ENCODE assay signal across 17 cellular contexts in the genomic region with DNA sequence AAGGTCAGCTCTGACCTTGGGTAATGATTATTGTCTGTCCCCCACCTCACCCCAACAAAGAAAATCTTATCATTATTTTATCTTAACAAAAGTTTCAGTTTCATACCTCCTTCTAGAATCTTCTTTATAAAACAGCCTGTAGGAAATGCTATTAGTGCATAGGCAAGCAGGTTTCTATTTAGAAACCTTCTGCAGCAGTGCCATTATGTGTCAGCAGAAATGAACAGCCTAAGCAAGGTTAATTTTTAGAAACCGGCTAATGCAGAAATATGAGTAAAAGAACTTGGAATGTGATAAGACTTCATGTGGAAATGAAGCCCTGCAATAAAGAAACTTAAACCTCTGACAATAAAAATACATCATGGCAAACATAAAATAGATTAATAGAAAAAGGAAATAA.
DNase-seq lines count a peak whose midpoint lies in the region; ATAC-seq, FAIRE-seq and TF ChIP-seq lines count a peak whose summit lies in the region.
"Had no signal": no experiment of that assay in that cellular context is flagged by ENCODE, and none has a peak within 500 bp of the region (broad histone marks: within the 10 kb centered on the region; RNA-seq: fewer than 3 reads in every experiment).

No MANE protein-coding gene starts in this region.

- DNase-seq in Karpas-422, result no peak
- DNase-seq in RPMI8226, result peak; percentile 54
- peak; percentile 22 for DNase-seq in fibroblast of the aortic adventitia (ENCODE audit: low read depth)
- DNase-seq in smooth muscle cell (lab: John Stamatoyannopoulos, UW; ENCODE audit: unreplicated experiment), result no peak
- DNase-seq in D721Med (ENCODE audit: insufficient read length, low spot score), result no peak
- no peak for DNase-seq in effector memory CD4-positive, alpha-beta T cell
- DNase-seq: AML-193; Caco-2; CD4-positive, alpha-beta T cell; DMS153; DMS79; GF-D8; GM23248 had no signal

- ATAC-seq in GM18498 (IDR thresholded peaks at IDR 0.05; ENCODE audit: unreplicated experiment), result no peak
- no peak for ATAC-seq in GM21526 (IDR thresholded peaks at IDR 0.05; ENCODE audit: low FRiP score, unreplicated experiment)

- H3K79me2 ChIP-seq in Karpas-422 (ENCODE audit: low read length) (no peaks in the 10 kb centered on the region), smooth muscle cell (ENCODE audit: low read depth) (no peaks in the 10 kb centered on the region)

- WGBS in smooth muscle cell (ENCODE audit: low lambda C conversion rate), result 41% methylated on average over 1 of the region's 1 CpG

- H4K20me1 ChIP-seq in Karpas-422 (ENCODE audit: insufficient read depth, low read depth, low read length) (no peaks in the 10 kb centered on the region), smooth muscle cell (ENCODE audit: low read depth) (no peaks in the 10 kb centered on the region)

- no peak for FAIRE-seq in D721Med (lab: Jason Lieb, UNC)

- H3F3A ChIP-seq in smooth muscle cell (ENCODE audit: low read depth), result no peaks in the 10 kb centered on the region

- H3K4me1 ChIP-seq in Karpas-422 (ENCODE audit: low read length), result no peaks in the 10 kb centered on the region
- peaks cover 3% of the 10 kb centered on the region for H3K4me1 ChIP-seq in smooth muscle cell (ENCODE audit: low read depth)
- no peaks in the 10 kb centered on the region for H3K4me1 ChIP-seq in effector memory CD4-positive, alpha-beta T cell (ENCODE audit: control insufficient read depth, insufficient read depth, low read length, poor library complexity, severe bottlenecking)

- no peaks in the 10 kb centered on the region for H3K9me3 ChIP-seq in Karpas-422 (ENCODE audit: low read length)
- no peaks in the 10 kb centered on the region for H3K9me3 ChIP-seq in smooth muscle cell (replicated peaks; ENCODE audit: low read depth)
- no peaks in the 10 kb centered on the region for H3K9me3 ChIP-seq in effector memory CD4-positive, alpha-beta T cell (ENCODE audit: control insufficient read depth, low read length)
- H3K9me3 ChIP-seq: Caco-2, HAP-1 had no signal

- H3K9ac ChIP-seq in Karpas-422 (ENCODE audit: low read length), result no peak overlapping the region
- H3K9ac ChIP-seq in smooth muscle cell (ENCODE audit: low read depth), result no peak overlapping the region
- H3K9ac ChIP-seq: GM23248 had no signal

- H2AFZ ChIP-seq in Karpas-422 (ENCODE audit: low read length) (peak overlapping the region; percentile 22; the same call in 1 of the 2 replicates), smooth muscle cell (ENCODE audit: low read depth) (peak overlapping the region; percentile 70)
- H2AFZ ChIP-seq: GM23248 had no signal

- no peak overlapping the region for H3K4me2 ChIP-seq in Karpas-422 (ENCODE audit: low read depth, low read length, poor library complexity, severe bottlenecking)
- no peak overlapping the region for H3K4me2 ChIP-seq in smooth muscle cell

- TF ChIP-seq CTCF in fibroblast of the aortic adventitia (IDR thresholded peaks at IDR 0.05; ENCODE audit: insufficient read depth, low read length), result no peak
- no peak for TF ChIP-seq CTCF in smooth muscle cell (IDR thresholded peaks at IDR 0.05; ENCODE audit: borderline replicate concordance, insufficient read depth, poor library complexity, severe bottlenecking)
- no peak for TF ChIP-seq CTCF in D721Med (IDR thresholded peaks at IDR 0.05; ENCODE audit: insufficient read depth, missing control alignments)

- H3K4me3 ChIP-seq in Karpas-422 (ENCODE audit: low read length) (no peak overlapping the region), fibroblast of the aortic adventitia (ENCODE audit: low read depth, low read length) (no peak overlapping the region), smooth muscle cell (no peak overlapping the region)
- H3K4me3 ChIP-seq in effector memory CD4-positive, alpha-beta T cell (ENCODE audit: insufficient read depth, low read depth, low read length, poor library complexity, severe bottlenecking), result no peak overlapping the region
- H3K4me3 ChIP-seq: GM23248, HAP-1 had no signal

- H3K36me3 ChIP-seq in Karpas-422 (ENCODE audit: insufficient read depth, low read length), result no peaks in the 10 kb centered on the region
- H3K36me3 ChIP-seq in smooth muscle cell (ENCODE audit: low read depth), result no peaks in the 10 kb centered on the region
- no peaks in the 10 kb centered on the region for H3K36me3 ChIP-seq in effector memory CD4-positive, alpha-beta T cell (ENCODE audit: control insufficient read depth, insufficient read depth, low read length)
- H3K36me3 ChIP-seq: HAP-1 had no signal

- H3K27ac ChIP-seq in Karpas-422 (ENCODE audit: low read length) (no peak overlapping the region), smooth muscle cell (ENCODE audit: low read depth) (no peak overlapping the region)
- no peak overlapping the region for H3K27ac ChIP-seq in effector memory CD4-positive, alpha-beta T cell (ENCODE audit: insufficient read depth, low read length, poor library complexity, severe bottlenecking)
- H3K27ac ChIP-seq: C4-2B, GM23248 had no signal

- no peaks in the 10 kb centered on the region for H3K9me2 ChIP-seq in Karpas-422 (replicated peaks; ENCODE audit: insufficient read depth, low read length)

- H3K27me3 ChIP-seq in Karpas-422 (ENCODE audit: low read length) (no peaks in the 10 kb centered on the region), smooth muscle cell (ENCODE audit: low read depth) (no peaks in the 10 kb centered on the region)
- H3K27me3 ChIP-seq in effector memory CD4-positive, alpha-beta T cell (replicated peaks; ENCODE audit: control insufficient read depth, insufficient read depth, low read length, poor library complexity, severe bottlenecking), result no peaks in the 10 kb centered on the region

Comparison
In these comparisons a context has a peak if more than half of its experiments do, and no peak if none do; other contexts are left out.
1. DNase-seq: peak in RPMI8226 (single experiment) and fibroblast of the aortic adventitia (single experiment); none in Karpas-422 (single experiment), smooth muscle cell (single experiment), D721Med (single experiment) and effector memory CD4-positive, alpha-beta T cell (0 of 3).